19 cellular contexts compared by ENCODE assay signal in the genomic region with DNA sequence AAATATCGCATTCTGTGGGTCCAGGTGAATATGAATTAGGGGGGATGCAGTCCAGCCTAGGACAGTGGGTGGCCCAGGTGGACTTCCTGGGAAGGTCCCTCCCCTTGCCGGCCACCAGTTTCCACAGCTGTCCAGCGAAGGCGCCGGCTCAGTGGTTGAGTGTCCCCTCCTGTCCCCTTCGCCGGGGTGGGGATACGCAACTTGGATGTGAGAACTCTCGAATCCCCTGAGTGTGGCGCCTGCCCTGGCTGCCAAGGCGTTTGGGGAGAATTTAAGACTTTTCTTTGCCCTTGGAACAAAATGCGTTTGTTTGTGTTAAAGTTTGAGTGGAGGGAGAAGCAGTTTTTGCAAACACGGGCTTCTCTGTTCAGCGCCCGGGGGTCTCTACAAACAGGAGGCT.
A peak's percentile ranks its signal among the peaks of the same experiment; 100 is the strongest.
DNase-seq lines count a peak whose midpoint lies in the region; ATAC-seq and TF ChIP-seq lines count a peak whose summit lies in the region.
"Had no signal": no experiment of that assay in that cellular context is flagged by ENCODE, and none has a peak within 500 bp of the region (broad histone marks: within the 10 kb centered on the region; RNA-seq: fewer than 3 reads in every experiment).

No MANE protein-coding gene starts in this region.

- no peak overlapping the region for H4K91ac ChIP-seq in neuronal stem cell (ENCODE audit: low read depth, low read length, poor library complexity)

- H3K4me2 ChIP-seq in neuronal stem cell (ENCODE audit: insufficient read depth, low read length, poor library complexity, severe bottlenecking): no peak overlapping the region

- H3K23ac ChIP-seq in neuronal stem cell (ENCODE audit: low read depth, low read length, poor library complexity): no peak overlapping the region

- H3K4me1 ChIP-seq in BE2C (no peaks in the 10 kb centered on the region), Peyer's patch (peaks cover 0 to 13% (median 0%) of the 10 kb centered on the region in 4 donors), right cardiac atrium (ENCODE audit: control insufficient read depth, insufficient read depth, low read length) (no peaks in the 10 kb centered on the region), neuronal stem cell (ENCODE audit: control insufficient read depth in 2 of 2, insufficient read depth in 1 of 2, low read depth in 1 of 2, low read length in 2 of 2) (peaks cover 0 to 9% of the 10 kb centered on the region in 2 donors)

- DNase-seq in BE2C (peak; percentile 0), Peyer's patch (peak in 2 of 3 donors; percentile 37 to 42), right cardiac atrium (peak in 2 of 3 donors; percentile 3 to 46), neuronal stem cell (ENCODE audit: low spot score) (no peak), A172 (ENCODE audit: low spot score) (no peak)
- no peak for DNase-seq in activated CD4-positive, CD25-positive, alpha-beta regulatory T cell treated with anti-CD3 and anti-CD28 coated beads, Interleukin-2, amount 50 U/mL, for 72 hours
- no peak for DNase-seq in effector memory CD8-positive, alpha-beta T cell
- DNase-seq: activated CD4-positive, alpha-beta T cell treated with anti-CD3 and anti-CD28 coated beads, Interleukin-2, amount 10 ng/mL, durations not matched to agents 7 days and 5 days; DMS79; MM.1S; NCI-H1436 treated with DMSO at 0.1 percent for 48 hours; NCI-H748 treated with DMSO at 0.1 percent for 48 hours; SHP77 treated with DMSO at 0.1 percent for 48 hours; stimulated activated naive CD4-positive, alpha-beta T cell treated with Interleukin-2 at 50 U/mL for 16 hours had no signal

- no peaks in the 10 kb centered on the region for H3K79me1 ChIP-seq in neuronal stem cell (ENCODE audit: low read depth, low read length)

- H3K9ac ChIP-seq in neuronal stem cell (ENCODE audit: low read depth, low read length, poor library complexity): no peak overlapping the region

- intact Hi-C loops in right cardiac atrium (cut with DNase I): loop anchor here in 1 of 4 donors (10.0 kb wide), 1 partner anchor 59 kb away; no protein-coding TSS in a partner anchor

- H3K14ac ChIP-seq in neuronal stem cell (ENCODE audit: low read length): no peak overlapping the region

- H2BK12ac ChIP-seq in neuronal stem cell (ENCODE audit: low read length): no peak overlapping the region

- no peak for TF ChIP-seq CTCF in BE2C (IDR thresholded peaks at IDR 0.05; ENCODE audit: low read depth, low read length)
- TF ChIP-seq CTCF in Peyer's patch (IDR thresholded peaks at IDR 0.05): no peak

- no peak overlapping the region for H3K18ac ChIP-seq in neuronal stem cell (ENCODE audit: low read length)

- no peaks in the 10 kb centered on the region for H3K9me3 Mint-ChIP-seq in effector memory CD8-positive, alpha-beta T cell
- H3K9me3 Mint-ChIP-seq: activated CD4-positive, alpha-beta T cell treated with anti-CD3 and anti-CD28 coated beads, Interleukin-2, amount 10 ng/mL, durations not matched to agents 7 days and 5 days; CD8-positive, alpha-beta memory T cell; central memory CD8-positive, alpha-beta T cell; type B pancreatic cell had no signal

- no peaks in the 10 kb centered on the region for H3K4me1 Mint-ChIP-seq in effector memory CD8-positive, alpha-beta T cell (ENCODE audit: low read depth in 2 of 2)
- H3K4me1 Mint-ChIP-seq: activated CD4-positive, alpha-beta T cell treated with anti-CD3 and anti-CD28 coated beads, Interleukin-2, amount 10 ng/mL, durations not matched to agents 7 days and 5 days; CD8-positive, alpha-beta memory T cell; central memory CD8-positive, alpha-beta T cell had no signal

- H3K27me3 Mint-ChIP-seq in effector memory CD8-positive, alpha-beta T cell: no peaks in the 10 kb centered on the region
- H3K27me3 Mint-ChIP-seq: activated CD4-positive, alpha-beta T cell treated with anti-CD3 and anti-CD28 coated beads, Interleukin-2, amount 10 ng/mL, durations not matched to agents 7 days and 5 days; CD8-positive, alpha-beta memory T cell; central memory CD8-positive, alpha-beta T cell; type B pancreatic cell had no signal

- H3K36me3 Mint-ChIP-seq in effector memory CD8-positive, alpha-beta T cell (ENCODE audit: insufficient read depth): no peaks in the 10 kb centered on the region
- H3K36me3 Mint-ChIP-seq: CD8-positive, alpha-beta memory T cell; type B pancreatic cell had no signal

- H2AFZ ChIP-seq in neuronal stem cell (ENCODE audit: low read length): no peak overlapping the region

- H3K4ac ChIP-seq in neuronal stem cell (ENCODE audit: low read length): no peak overlapping the region

- H3K4me3 ChIP-seq in BE2C (ENCODE audit: low read depth, low read length): no peak overlapping the region
- no peak overlapping the region for H3K4me3 ChIP-seq in Peyer's patch
- H3K4me3 ChIP-seq in right cardiac atrium (ENCODE audit: low read length): no peak overlapping the region
- no peak overlapping the region for H3K4me3 ChIP-seq in neuronal stem cell (ENCODE audit: low read length in 2 of 2)
- H3K4me3 ChIP-seq: K562 had no signal

- no peak overlapping the region for H3K27ac Mint-ChIP-seq in effector memory CD8-positive, alpha-beta T cell
- H3K27ac Mint-ChIP-seq: activated CD4-positive, alpha-beta T cell treated with anti-CD3 and anti-CD28 coated beads, Interleukin-2, amount 10 ng/mL, durations not matched to agents 7 days and 5 days; CD8-positive, alpha-beta memory T cell; type B pancreatic cell had no signal

- H3K36me3 ChIP-seq in BE2C: no peaks in the 10 kb centered on the region
- no peaks in the 10 kb centered on the region for H3K36me3 ChIP-seq in Peyer's patch
- no peaks in the 10 kb centered on the region for H3K36me3 ChIP-seq in neuronal stem cell (replicated peaks in 1 of 2; ENCODE audit: control insufficient read depth in 2 of 2, insufficient read depth in 2 of 2, low read length in 2 of 2)

- ATAC-seq in right cardiac atrium: no peak
- no peak for ATAC-seq in effector memory CD8-positive, alpha-beta T cell (replicated peaks)
- no peak for ATAC-seq in GM18868 (IDR thresholded peaks at IDR 0.05; ENCODE audit: unreplicated experiment)
- ATAC-seq: K562 had no signal

- H2BK15ac ChIP-seq in neuronal stem cell (ENCODE audit: low read length): peak overlapping the region; percentile 38

- H3K9me3 ChIP-seq in BE2C (no peaks in the 10 kb centered on the region), Peyer's patch (no peaks in the 10 kb centered on the region), right cardiac atrium (ENCODE audit: control insufficient read depth, low read length) (no peaks in the 10 kb centered on the region), neuronal stem cell (replicated peaks in 1 of 2; ENCODE audit: control insufficient read depth in 2 of 2, insufficient read depth in 1 of 2, low read depth in 1 of 2, low read length in 2 of 2) (peaks cover 0 to 1% of the 10 kb centered on the region in 2 donors)

- no peak overlapping the region for H2BK5ac ChIP-seq in neuronal stem cell (ENCODE audit: low read length)

- 92% methylated on average over 15 of the region's 15 CpGs for WGBS in right cardiac atrium
- no CpG with 5 or more reads among the region's 15 CpGs for WGBS in neuronal stem cell (ENCODE audit: extremely low coverage in 2 of 2, insufficient read length in 2 of 2, insufficient replicate concordance in 1 of 2), 2 donors

- H3K27me3 ChIP-seq in BE2C (no peaks in the 10 kb centered on the region), Peyer's patch (no peaks in the 10 kb centered on the region), right cardiac atrium (ENCODE audit: control insufficient read depth, insufficient read depth) (no peaks in the 10 kb centered on the region), neuronal stem cell (ENCODE audit: control insufficient read depth in 3 of 3, insufficient read depth in 3 of 3, low read depth in 1 of 3, low read length in 3 of 3) (peaks cover 0 to 5% (median 0%) of the 10 kb centered on the region in 3 experiments)

- H3K4me3 Mint-ChIP-seq in effector memory CD8-positive, alpha-beta T cell: no peak overlapping the region
- H3K4me3 Mint-ChIP-seq: activated CD4-positive, alpha-beta T cell treated with anti-CD3 and anti-CD28 coated beads, Interleukin-2, amount 10 ng/mL, durations not matched to agents 7 days and 5 days; CD8-positive, alpha-beta memory T cell; central memory CD8-positive, alpha-beta T cell; type B pancreatic cell had no signal

- no peak overlapping the region for H2AK5ac ChIP-seq in neuronal stem cell (ENCODE audit: low read depth, low read length)

- no peak overlapping the region for H4K8ac ChIP-seq in neuronal stem cell (ENCODE audit: low read depth, low read length)

- no peak for TF ChIP-seq POLR2A in Peyer's patch (IDR thresholded peaks at IDR 0.05)

- H3K27ac ChIP-seq in Peyer's patch (peak overlapping the region in 1 of 4 donors; percentile 14), right cardiac atrium (ENCODE audit: low read length) (no peak overlapping the region), neuronal stem cell (replicated peaks; ENCODE audit: low read length) (no peak overlapping the region)

- no peak overlapping the region for H2BK120ac ChIP-seq in neuronal stem cell (ENCODE audit: low read depth, low read length)

Comparison
In these comparisons a context has a peak if more than half of its experiments do, and no peak if none do; other contexts are left out.
1. DNase-seq: peak in BE2C (single experiment), Peyer's patch (2 of 3) and right cardiac atrium (2 of 3); none in neuronal stem cell (single experiment), activated CD4-positive, CD25-positive, alpha-beta regulatory T cell treated with anti-CD3 and anti-CD28 coated beads, Interleukin-2, amount 50 U/mL, for 72 hours (single experiment), A172 (single experiment) and effector memory CD8-positive, alpha-beta T cell (0 of 3).